ENCODE assay signal across 29 cellular contexts in genomic region chr16:25587783-25588182, GRCh38.
"Had no signal": no experiment of that assay in that cellular context is flagged by ENCODE, and none has a peak within 500 bp of the region (broad histone marks: within the 10 kb centered on the region; RNA-seq: fewer than 3 reads in every experiment).

No MANE protein-coding gene starts in this region.

- H3K27me3 ChIP-seq: colonic mucosa, esophagus muscularis mucosa, esophagus squamous epithelium, foreskin keratinocyte, gastrocnemius medialis, gastroesophageal sphincter, heart left ventricle, heart right ventricle had no signal

- H3K27ac ChIP-seq: colonic mucosa, coronary artery, dorsolateral prefrontal cortex, epithelial cell of prostate, esophagus muscularis mucosa, esophagus squamous epithelium, foreskin keratinocyte, gastrocnemius medialis, gastroesophageal sphincter, heart left ventricle, heart right ventricle had no signal

- H3K4me3 Mint-ChIP-seq: dendritic cell treated with granulocyte-macrophage colony-stimulating factor and Interleukin-4, amounts not matched to agents 40 ng/mL and 50 ng/mL, for 4 days; effector memory CD8-positive, alpha-beta T cell; endodermal cell had no signal

- ATAC-seq: effector memory CD8-positive, alpha-beta T cell; esophagus mucosa; foreskin keratinocyte; gastrocnemius medialis; gastroesophageal sphincter; heart left ventricle; heart right ventricle had no signal

- DNase-seq: colonic mucosa; cortex of kidney; dermis blood vessel endothelial cell; dorsolateral prefrontal cortex; effector CD4-positive, alpha-beta T cell; effector CD8-positive, alpha-beta T cell; effector memory CD4-positive, alpha-beta T cell; effector memory CD8-positive, alpha-beta T cell; endodermal cell; erythroblast; esophagus squamous epithelium; foreskin fibroblast; foreskin keratinocyte; foreskin melanocyte; gastrocnemius medialis; glutamatergic neuron; head of caudate nucleus; heart left ventricle; heart right ventricle had no signal

- FAIRE-seq: colon, endometrium, endothelial cell of umbilical vein, frontal cortex had no signal

- H3K4me3 ChIP-seq: colonic mucosa, coronary artery, dorsolateral prefrontal cortex, esophagus muscularis mucosa, esophagus squamous epithelium, gastrocnemius medialis, gastroesophageal sphincter, heart left ventricle, heart right ventricle had no signal

- H3K36me3 ChIP-seq: colonic mucosa, esophagus muscularis mucosa, esophagus squamous epithelium, gastrocnemius medialis, gastroesophageal sphincter, heart left ventricle, heart right ventricle had no signal

- H3K9me3 ChIP-seq: colonic mucosa, esophagus muscularis mucosa, esophagus squamous epithelium, gastrocnemius medialis had no signal

- H3K27ac Mint-ChIP-seq: dendritic cell treated with granulocyte-macrophage colony-stimulating factor and Interleukin-4, amounts not matched to agents 40 ng/mL and 50 ng/mL, for 4 days; effector memory CD8-positive, alpha-beta T cell; endodermal cell had no signal

- H3K4me1 Mint-ChIP-seq: endodermal cell had no signal

- H3K9me3 Mint-ChIP-seq: dendritic cell treated with granulocyte-macrophage colony-stimulating factor and Interleukin-4, amounts not matched to agents 40 ng/mL and 50 ng/mL, for 4 days had no signal

- H3K4me1 ChIP-seq: colonic mucosa, esophagus muscularis mucosa, esophagus squamous epithelium, foreskin keratinocyte, gastrocnemius medialis, gastroesophageal sphincter, heart left ventricle, heart right ventricle had no signal

- H3K27me3 Mint-ChIP-seq: dendritic cell treated with granulocyte-macrophage colony-stimulating factor and Interleukin-4, amounts not matched to agents 40 ng/mL and 50 ng/mL, for 4 days had no signal
